1 cellular context compared by ENCODE assay signal in genomic region chr16:23149993-23150364, GRCh38.
A peak's percentile ranks its signal among the peaks of the same experiment; 100 is the strongest.
TF ChIP-seq lines count a peak whose summit lies in the region.

No MANE protein-coding gene starts in this region.

TF ChIP-seq in HepG2, 621 proteins besides CTCF, POLR2A, EP300 and RAD21 (continued from another document):
- TF ChIP-seq FUBP1 (CRISPR knock-in tag; IDR thresholded peaks at IDR 0.05; ENCODE audit: borderline replicate concordance) (no peak), MED1 (CRISPR knock-in tag; IDR thresholded peaks at IDR 0.05) (no peak), THYN1 (CRISPR knock-in tag; IDR thresholded peaks at IDR 0.05; ENCODE audit: borderline replicate concordance, low read depth) (0 out of 2 replicates have a peak, but pooled peaks have one; percentile 39), HNRNPH1 (optimal IDR thresholded peaks at IDR 0.05; ENCODE audit: low read depth, low read length) (no peak), RORA (CRISPR knock-in tag; IDR thresholded peaks at IDR 0.05) (no peak), FOXK2 (IDR thresholded peaks at IDR 0.05) (no peak), HNRNPL (IDR thresholded peaks at IDR 0.05; ENCODE audit: low read depth, low read length) (no peak), ZNF225 (CRISPR knock-in tag; IDR thresholded peaks at IDR 0.05) (no peak), ZNF24 (IDR thresholded peaks at IDR 0.05) (no peak), TCF12 (IDR thresholded peaks at IDR 0.05) (no peak), TCF12 (CRISPR knock-in tag; IDR thresholded peaks at IDR 0.05) (no peak), ZNF619 (CRISPR knock-in tag; IDR thresholded peaks at IDR 0.05) (no peak), ZBTB25 (CRISPR knock-in tag; IDR thresholded peaks at IDR 0.05) (no peak), GLI4 (CRISPR knock-in tag; IDR thresholded peaks at IDR 0.05; ENCODE audit: borderline replicate concordance) (no peak), TFAP4 (IDR thresholded peaks at IDR 0.05; ENCODE audit: borderline replicate concordance, low read depth) (no peak), JUN (CRISPR knock-in tag; IDR thresholded peaks at IDR 0.05) (no peak)
TF ChIP-seq in HepG2: peak in this region for 9.
